ENCODE assay signal across 1 cellular context in genomic region chr15:66566963-66567531, GRCh38.
A peak's percentile ranks its signal among the peaks of the same experiment; 100 is the strongest.
TF ChIP-seq lines count a peak whose summit lies in the region.

No MANE protein-coding gene starts in this region.

TF ChIP-seq in HepG2, 621 proteins besides CTCF, POLR2A, EP300 and RAD21 (continued from another document and continues in another):
- TF ChIP-seq GATAD1 (CRISPR knock-in tag; IDR thresholded peaks at IDR 0.05) (no peak), MIXL1 (CRISPR knock-in tag; IDR thresholded peaks at IDR 0.05) (0 out of 2 replicates have a peak, but pooled peaks have one; percentile 51), ZFP62 (CRISPR knock-in tag; IDR thresholded peaks at IDR 0.05) (no peak), CBX1 (IDR thresholded peaks at IDR 0.05; ENCODE audit: low read depth) (no peak), ZFY (CRISPR knock-in tag; IDR thresholded peaks at IDR 0.05) (peak; percentile 32; the same call in 1 of the 2 replicates), SNAI1 (CRISPR knock-in tag; IDR thresholded peaks at IDR 0.05; ENCODE audit: borderline replicate concordance) (no peak), JUNB (CRISPR knock-in tag; IDR thresholded peaks at IDR 0.05; ENCODE audit: borderline replicate concordance) (no peak), GLI4 (CRISPR knock-in tag; IDR thresholded peaks at IDR 0.05; ENCODE audit: borderline replicate concordance) (no peak), ZKSCAN5 (CRISPR knock-in tag; IDR thresholded peaks at IDR 0.05) (no peak), JARID2 (CRISPR knock-in tag; IDR thresholded peaks at IDR 0.05; ENCODE audit: insufficient replicate concordance) (no peak), ZNF687 (CRISPR knock-in tag; IDR thresholded peaks at IDR 0.05) (peak; percentile 74), ATAD3A (CRISPR knock-in tag; IDR thresholded peaks at IDR 0.05) (no peak), ZNF256 (CRISPR knock-in tag; conservative IDR thresholded peaks at IDR 0.05) (no peak), NCOA1 (CRISPR knock-in tag; IDR thresholded peaks at IDR 0.05) (no peak), ZNF737 (CRISPR knock-in tag; IDR thresholded peaks at IDR 0.05; ENCODE audit: borderline replicate concordance) (no peak), SRSF9 (IDR thresholded peaks at IDR 0.05; ENCODE audit: borderline replicate concordance, insufficient read depth, low read depth, low read length, poor library complexity, severe bottlenecking) (no peak), KDM5A (IDR thresholded peaks at IDR 0.05; ENCODE audit: borderline replicate concordance, low read length) (no peak), ATF2 (CRISPR knock-in tag; IDR thresholded peaks at IDR 0.05) (peak; percentile 32; the same call in 1 of the 2 replicates), PATZ1 (CRISPR knock-in tag; IDR thresholded peaks at IDR 0.05) (peak; percentile 52), ZFP1 (CRISPR knock-in tag; IDR thresholded peaks at IDR 0.05) (no peak), ZSCAN29 (CRISPR knock-in tag; conservative IDR thresholded peaks at IDR 0.05) (no peak), ZNF552 (CRISPR knock-in tag; IDR thresholded peaks at IDR 0.05; ENCODE audit: borderline replicate concordance) (no peak), KAT7 (CRISPR knock-in tag; IDR thresholded peaks at IDR 0.05; ENCODE audit: borderline replicate concordance) (no peak), SALL1 (CRISPR knock-in tag; IDR thresholded peaks at IDR 0.05) (peak; percentile 64), ZNF235 (CRISPR knock-in tag; IDR thresholded peaks at IDR 0.05; ENCODE audit: borderline replicate concordance) (no peak), GABPA (IDR thresholded peaks at IDR 0.05; ENCODE audit: low read depth, low read length) (no peak), GABPA (CRISPR knock-in tag; IDR thresholded peaks at IDR 0.05; ENCODE audit: low read depth) (no peak), ZNF775 (CRISPR knock-in tag; IDR thresholded peaks at IDR 0.05; ENCODE audit: borderline replicate concordance) (no peak), RCOR2 (CRISPR knock-in tag; IDR thresholded peaks at IDR 0.05) (peak; percentile 31; the same call in 1 of the 2 replicates), DNMT3B (CRISPR knock-in tag; conservative IDR thresholded peaks at IDR 0.05) (no peak), KDM2A (CRISPR knock-in tag; IDR thresholded peaks at IDR 0.05; ENCODE audit: borderline replicate concordance, low read depth) (peak; percentile 40; the same call in 1 of the 2 replicates), KAT8 (CRISPR knock-in tag; IDR thresholded peaks at IDR 0.05) (peak; percentile 36; the same call in 1 of the 2 replicates), TAF1 (CRISPR knock-in tag; IDR thresholded peaks at IDR 0.05) (peak; percentile 29; the same call in 1 of the 2 replicates), MAX (IDR thresholded peaks at IDR 0.05) (peak; percentile 52; the same call in 1 of the 2 replicates), HOXA5 (CRISPR knock-in tag; IDR thresholded peaks at IDR 0.05) (0 out of 2 replicates have a peak, but pooled peaks have one; percentile 24), ZNF263 (CRISPR knock-in tag; IDR thresholded peaks at IDR 0.05) (0 out of 2 replicates have a peak, but pooled peaks have one; percentile 23)
- TF ChIP-seq, protein P1, sequence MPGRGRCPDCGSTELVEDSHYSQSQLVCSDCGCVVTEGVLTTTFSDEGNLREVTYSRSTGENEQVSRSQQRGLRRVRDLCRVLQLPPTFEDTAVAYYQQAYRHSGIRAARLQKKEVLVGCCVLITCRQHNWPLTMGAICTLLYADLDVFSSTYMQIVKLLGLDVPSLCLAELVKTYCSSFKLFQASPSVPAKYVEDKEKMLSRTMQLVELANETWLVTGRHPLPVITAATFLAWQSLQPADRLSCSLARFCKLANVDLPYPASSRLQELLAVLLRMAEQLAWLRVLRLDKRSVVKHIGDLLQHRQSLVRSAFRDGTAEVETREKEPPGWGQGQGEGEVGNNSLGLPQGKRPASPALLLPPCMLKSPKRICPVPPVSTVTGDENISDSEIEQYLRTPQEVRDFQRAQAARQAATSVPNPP (CRISPR knock-in tag; IDR thresholded peaks at IDR 0.05) = no peak
- TF ChIP-seq, protein P2, sequence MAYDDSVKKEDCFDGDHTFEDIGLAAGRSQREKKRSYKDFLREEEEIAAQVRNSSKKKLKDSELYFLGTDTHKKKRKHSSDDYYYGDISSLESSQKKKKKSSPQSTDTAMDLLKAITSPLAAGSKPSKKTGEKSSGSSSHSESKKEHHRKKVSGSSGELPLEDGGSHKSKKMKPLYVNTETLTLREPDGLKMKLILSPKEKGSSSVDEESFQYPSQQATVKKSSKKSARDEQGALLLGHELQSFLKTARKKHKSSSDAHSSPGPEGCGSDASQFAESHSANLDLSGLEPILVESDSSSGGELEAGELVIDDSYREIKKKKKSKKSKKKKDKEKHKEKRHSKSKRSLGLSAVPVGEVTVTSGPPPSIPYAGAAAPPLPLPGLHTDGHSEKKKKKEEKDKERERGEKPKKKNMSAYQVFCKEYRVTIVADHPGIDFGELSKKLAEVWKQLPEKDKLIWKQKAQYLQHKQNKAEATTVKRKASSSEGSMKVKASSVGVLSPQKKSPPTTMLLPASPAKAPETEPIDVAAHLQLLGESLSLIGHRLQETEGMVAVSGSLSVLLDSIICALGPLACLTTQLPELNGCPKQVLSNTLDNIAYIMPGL (CRISPR knock-in tag; IDR thresholded peaks at IDR 0.05; ENCODE audit: borderline replicate concordance in 1 of 2, low read depth in 1 of 2) = peak; percentile 62 to 75
- TF ChIP-seq, protein P3, sequence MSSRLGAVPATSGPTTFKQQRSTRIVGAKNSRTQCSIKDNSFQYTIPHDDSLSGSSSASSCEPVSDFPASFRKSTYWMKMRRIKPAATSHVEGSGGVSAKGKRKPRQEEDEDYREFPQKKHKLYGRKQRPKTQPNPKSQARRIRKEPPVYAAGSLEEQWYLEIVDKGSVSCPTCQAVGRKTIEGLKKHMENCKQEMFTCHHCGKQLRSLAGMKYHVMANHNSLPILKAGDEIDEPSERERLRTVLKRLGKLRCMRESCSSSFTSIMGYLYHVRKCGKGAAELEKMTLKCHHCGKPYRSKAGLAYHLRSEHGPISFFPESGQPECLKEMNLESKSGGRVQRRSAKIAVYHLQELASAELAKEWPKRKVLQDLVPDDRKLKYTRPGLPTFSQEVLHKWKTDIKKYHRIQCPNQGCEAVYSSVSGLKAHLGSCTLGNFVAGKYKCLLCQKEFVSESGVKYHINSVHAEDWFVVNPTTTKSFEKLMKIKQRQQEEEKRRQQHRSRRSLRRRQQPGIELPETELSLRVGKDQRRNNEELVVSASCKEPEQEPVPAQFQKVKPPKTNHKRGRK (CRISPR knock-in tag; IDR thresholded peaks at IDR 0.05) = peak; percentile 86; the same call in 1 of the 2 replicates
- TF ChIP-seq, protein P4, sequence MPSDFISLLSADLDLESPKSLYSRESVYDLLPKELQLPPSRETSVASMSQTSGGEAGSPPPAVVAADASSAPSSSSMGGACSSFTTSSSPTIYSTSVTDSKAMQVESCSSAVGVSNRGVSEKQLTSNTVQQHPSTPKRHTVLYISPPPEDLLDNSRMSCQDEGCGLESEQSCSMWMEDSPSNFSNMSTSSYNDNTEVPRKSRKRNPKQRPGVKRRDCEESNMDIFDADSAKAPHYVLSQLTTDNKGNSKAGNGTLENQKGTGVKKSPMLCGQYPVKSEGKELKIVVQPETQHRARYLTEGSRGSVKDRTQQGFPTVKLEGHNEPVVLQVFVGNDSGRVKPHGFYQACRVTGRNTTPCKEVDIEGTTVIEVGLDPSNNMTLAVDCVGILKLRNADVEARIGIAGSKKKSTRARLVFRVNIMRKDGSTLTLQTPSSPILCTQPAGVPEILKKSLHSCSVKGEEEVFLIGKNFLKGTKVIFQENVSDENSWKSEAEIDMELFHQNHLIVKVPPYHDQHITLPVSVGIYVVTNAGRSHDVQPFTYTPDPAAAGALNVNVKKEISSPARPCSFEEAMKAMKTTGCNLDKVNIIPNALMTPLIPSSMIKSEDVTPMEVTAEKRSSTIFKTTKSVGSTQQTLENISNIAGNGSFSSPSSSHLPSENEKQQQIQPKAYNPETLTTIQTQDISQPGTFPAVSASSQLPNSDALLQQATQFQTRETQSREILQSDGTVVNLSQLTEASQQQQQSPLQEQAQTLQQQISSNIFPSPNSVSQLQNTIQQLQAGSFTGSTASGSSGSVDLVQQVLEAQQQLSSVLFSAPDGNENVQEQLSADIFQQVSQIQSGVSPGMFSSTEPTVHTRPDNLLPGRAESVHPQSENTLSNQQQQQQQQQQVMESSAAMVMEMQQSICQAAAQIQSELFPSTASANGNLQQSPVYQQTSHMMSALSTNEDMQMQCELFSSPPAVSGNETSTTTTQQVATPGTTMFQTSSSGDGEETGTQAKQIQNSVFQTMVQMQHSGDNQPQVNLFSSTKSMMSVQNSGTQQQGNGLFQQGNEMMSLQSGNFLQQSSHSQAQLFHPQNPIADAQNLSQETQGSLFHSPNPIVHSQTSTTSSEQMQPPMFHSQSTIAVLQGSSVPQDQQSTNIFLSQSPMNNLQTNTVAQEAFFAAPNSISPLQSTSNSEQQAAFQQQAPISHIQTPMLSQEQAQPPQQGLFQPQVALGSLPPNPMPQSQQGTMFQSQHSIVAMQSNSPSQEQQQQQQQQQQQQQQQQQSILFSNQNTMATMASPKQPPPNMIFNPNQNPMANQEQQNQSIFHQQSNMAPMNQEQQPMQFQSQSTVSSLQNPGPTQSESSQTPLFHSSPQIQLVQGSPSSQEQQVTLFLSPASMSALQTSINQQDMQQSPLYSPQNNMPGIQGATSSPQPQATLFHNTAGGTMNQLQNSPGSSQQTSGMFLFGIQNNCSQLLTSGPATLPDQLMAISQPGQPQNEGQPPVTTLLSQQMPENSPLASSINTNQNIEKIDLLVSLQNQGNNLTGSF (CRISPR knock-in tag; IDR thresholded peaks at IDR 0.05) = no peak
- TF ChIP-seq, protein P5, sequence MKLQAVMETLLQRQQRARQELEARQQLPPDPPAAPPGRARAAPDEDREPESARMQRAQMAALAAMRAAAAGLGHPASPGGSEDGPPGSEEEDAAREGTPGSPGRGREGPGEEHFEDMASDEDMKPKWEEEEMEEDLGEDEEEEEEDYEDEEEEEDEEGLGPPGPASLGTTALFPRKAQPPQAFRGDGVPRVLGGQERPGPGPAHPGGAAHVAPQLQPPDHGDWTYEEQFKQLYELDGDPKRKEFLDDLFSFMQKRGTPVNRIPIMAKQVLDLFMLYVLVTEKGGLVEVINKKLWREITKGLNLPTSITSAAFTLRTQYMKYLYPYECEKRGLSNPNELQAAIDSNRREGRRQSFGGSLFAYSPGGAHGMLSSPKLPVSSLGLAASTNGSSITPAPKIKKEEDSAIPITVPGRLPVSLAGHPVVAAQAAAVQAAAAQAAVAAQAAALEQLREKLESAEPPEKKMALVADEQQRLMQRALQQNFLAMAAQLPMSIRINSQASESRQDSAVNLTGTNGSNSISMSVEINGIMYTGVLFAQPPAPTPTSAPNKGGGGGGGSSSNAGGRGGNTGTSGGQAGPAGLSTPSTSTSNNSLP (IDR thresholded peaks at IDR 0.05; ENCODE audit: low read depth, low read length) = no peak
- TF ChIP-seq, protein P6, sequence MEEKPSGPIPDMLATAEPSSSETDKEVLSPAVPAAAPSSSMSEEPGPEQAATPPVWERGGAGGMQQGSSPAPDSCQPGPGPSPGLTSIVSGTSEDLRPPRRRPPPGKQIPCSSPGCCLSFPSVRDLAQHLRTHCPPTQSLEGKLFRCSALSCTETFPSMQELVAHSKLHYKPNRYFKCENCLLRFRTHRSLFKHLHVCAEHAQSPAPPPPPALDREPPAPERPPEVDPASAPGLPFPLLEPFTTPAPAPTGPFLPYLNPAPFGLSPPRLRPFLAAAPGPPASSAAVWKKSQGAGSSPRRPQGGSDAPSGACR (CRISPR knock-in tag; IDR thresholded peaks at IDR 0.05) = 0 out of 2 replicates have a peak, but pooled peaks have one; percentile 40
